11 cellular contexts compared by ENCODE assay signal in genomic region chr3:4416961-4417360, GRCh38. TPM values are rescaled to one million over a fixed set of nuclear protein-coding genes. Genes with fewer than 3 reads are reported as not detected.
DNase-seq lines count a peak whose midpoint lies in the region; ATAC-seq, FAIRE-seq and TF ChIP-seq lines count a peak whose summit lies in the region.
"Had no signal": no experiment of that assay in that cellular context is flagged by ENCODE, and none has a peak within 500 bp of the region (broad histone marks: within the 10 kb centered on the region; RNA-seq: fewer than 3 reads in every experiment).

No MANE protein-coding gene starts in this region.

- peak; percentile 71 for DNase-seq in activated CD4-positive, alpha-beta T cell treated with anti-CD3 and anti-CD28 coated beads for 48 hours
- DNase-seq in activated CD4-positive, alpha-beta T cell treated with anti-CD3 and anti-CD28 coated beads, Interleukin-2, amount 50 U/mL, for 4 hours: no peak
- DNase-seq in PC-9 (peak; percentile 87 to 93), epithelial cell of prostate (ENCODE audit: low read depth, low spot score) (peak; percentile 99), sigmoid colon (no peak), Kasumi-1 (lab: John Stamatoyannopoulos, UW) (no peak), GM19239 (ENCODE audit: insufficient read length, low spot score) (no peak)

- H3K4me1 ChIP-seq in PC-9 (replicated peaks; ENCODE audit: insufficient read depth): peaks cover 30% of the 10 kb centered on the region
- peaks cover 0 to 9% (median 4%) of the 10 kb centered on the region in 4 donors for H3K4me1 ChIP-seq in sigmoid colon

- no peaks in the 10 kb centered on the region; the same call in 1 of the 2 replicates for H4K20me1 ChIP-seq in PC-9 (ENCODE audit: insufficient read depth)

- peaks cover 8% of the 10 kb centered on the region; the same call in 1 of the 2 replicates for H3F3A ChIP-seq in PC-9 (ENCODE audit: insufficient read depth, low read depth)

- TF ChIP-seq CTCF in PC-9 (conservative IDR thresholded peaks at IDR 0.05): no peak
- TF ChIP-seq CTCF in sigmoid colon (IDR thresholded peaks at IDR 0.05): no peak

- H3K4me2 ChIP-seq in PC-9: peak overlapping the region; percentile 38; the same call in 1 of the 2 replicates
- H3K4me2 ChIP-seq: KMS-11 had no signal

- intact Hi-C loops in PC-9 (cut with micrococcal nuclease; ENCODE audit: unreplicated experiment) (loop anchor here (2.0 to 5.0 kb wide), 2 partner anchors 22 to 75 kb away; partner anchors contain the start of gene ITPR1), sigmoid colon (cut with DNase I) (no loop called here)

- no peak for FAIRE-seq in GM19239 (lab: Jason Lieb, UNC)
- FAIRE-seq: A204.1 had no signal

- CTCF ChIA-PET in PC-9 (lab: Charles Lee): no interaction called here

- POLR2A ChIA-PET in PC-9 (lab: Charles Lee; ENCODE audit: unreplicated experiment): interaction anchor here (0.6 kb wide), 1 partner anchor 114 kb away, joined by 16 read pairs; the partner anchor contains the start of gene SETMAR

- 92 to 94% methylated on average over 6 of the region's 6 CpGs for WGBS in sigmoid colon, 2 donors

- BruUV-seq in PC-9 (replicated peaks; lab: Mats Ljungman, UMichigan): no TSS peak

- TF ChIP-seq EP300 in sigmoid colon (IDR thresholded peaks at IDR 0.05): no peak

- no peak for ATAC-seq in GM21381 (IDR thresholded peaks at IDR 0.05; ENCODE audit: unreplicated experiment)

- H3K79me2 ChIP-seq in PC-9 (ENCODE audit: low read depth): no peaks in the 10 kb centered on the region

- H3K9me3 ChIP-seq in PC-9 (ENCODE audit: insufficient read depth, low read depth): no peaks in the 10 kb centered on the region
- H3K9me3 ChIP-seq in sigmoid colon: no peaks in the 10 kb centered on the region
- H3K9me3 ChIP-seq: ovary had no signal

- peak overlapping the region; percentile 44; the same call in 1 of the 2 replicates for H3K27ac ChIP-seq in PC-9
- H3K27ac ChIP-seq in epithelial cell of prostate: peak overlapping the region; percentile 56
- H3K27ac ChIP-seq in sigmoid colon: peak overlapping the region in 3 of 4 donors; percentile 12 to 57 (median 17)
- H3K27ac ChIP-seq: KMS-11, ovary had no signal

- H3K27me3 ChIP-seq in PC-9 (ENCODE audit: insufficient read depth, low read depth) (no peaks in the 10 kb centered on the region), sigmoid colon (no peaks in the 10 kb centered on the region)
- H3K27me3 ChIP-seq: ovary had no signal

- no peak for TF ChIP-seq POLR2A in sigmoid colon (IDR thresholded peaks at IDR 0.05)

- H3K36me3 ChIP-seq in PC-9 (ENCODE audit: low read depth) (no peaks in the 10 kb centered on the region; the same call in 1 of the 2 replicates), sigmoid colon (peaks cover 0 to 30% (median 0%) of the 10 kb centered on the region in 4 donors)
- H3K36me3 ChIP-seq: ovary had no signal

- H3K4me3 ChIP-seq in PC-9: no peak overlapping the region
- no peak overlapping the region for H3K4me3 ChIP-seq in sigmoid colon
- H3K4me3 ChIP-seq: ovary had no signal

- no peak overlapping the region for H2AFZ ChIP-seq in PC-9

- no peaks in the 10 kb centered on the region for H3K9me2 ChIP-seq in PC-9 (ENCODE audit: insufficient read depth)

RNA-seq across cellular contexts. Expression of gene SUMF1, which starts 50.1 kb away (rescaled TPM):
- total RNA-seq in PC-9 (2021) (41.6 and 50.9 TPM in 2 replicates), sigmoid colon (10 to 100 TPM; 20.2 to 57.4 (median 31.0) TPM)
- polyA plus RNA-seq in sigmoid colon: 10 to 100 TPM in 2 of 3 donors, 1 to 10 TPM in 1; 8.4 to 23.3 (median 12.9) TPM

Comparison
In these comparisons a context has a peak if more than half of its experiments do, and no peak if none do; other contexts are left out.
1. DNase-seq: peak in activated CD4-positive, alpha-beta T cell treated with anti-CD3 and anti-CD28 coated beads for 48 hours (single experiment), PC-9 (2 of 2) and epithelial cell of prostate (single experiment); none in activated CD4-positive, alpha-beta T cell treated with anti-CD3 and anti-CD28 coated beads, Interleukin-2, amount 50 U/mL, for 4 hours (0 of 2), sigmoid colon (single experiment), Kasumi-1 (0 of 2) and GM19239 (single experiment).
2. Peak in every context shown above with its lines, with median percentiles within 50 percentile points of each other: H3K27ac ChIP-seq.